ENCODE assay signal across 7 cellular contexts in genomic region chr16:15022194-15022593, GRCh38. TPM values are rescaled to one million over a fixed set of nuclear protein-coding genes. Genes with fewer than 3 reads are reported as not detected.
DNase-seq lines count a peak whose midpoint lies in the region; ATAC-seq and TF ChIP-seq lines count a peak whose summit lies in the region.
"Not testable (repeated sequence)": the region's sequence is repeated elsewhere in the genome, so short reads cannot be mapped to it uniquely, and the experiment has no call there.

No MANE protein-coding gene starts in this region.

- H3K27me3 ChIP-seq in SJSA1 (replicated peaks) = not testable (repeated sequence)

- H3K27ac ChIP-seq in SJSA1 = not testable (repeated sequence)

- peaks cover 15% of the 10 kb centered on the region for H3K36me3 Mint-ChIP-seq in natural killer cell treated with Interleukin-12 subunit alpha and Interleukin-12 subunit beta and Interleukin-15 and Interleukin-18, amount 100 ng/mL, for 72 hours

- peak; percentile 55 for DNase-seq in GM13977 (ENCODE audit: low spot score)
- DNase-seq in MV-4-11 (lab: John Stamatoyannopoulos, UW) = peak; percentile 47
- DNase-seq in SJSA1 (ENCODE audit: low read depth in 1 of 2, low spot score in 2 of 2) = peak; percentile 19 to 66
- peak; percentile 38 for DNase-seq in activated T-helper 9 cell treated with anti-CD3 and anti-CD28 coated beads, Interleukin-2, amount 50 U/mL, for 16 hours (ENCODE audit: low read depth)
- DNase-seq in fibroblast of mammary gland (ENCODE audit: low read depth) = peak; percentile 58
- not testable (repeated sequence) for DNase-seq in natural killer cell treated with Interleukin-12 subunit alpha and Interleukin-12 subunit beta and Interleukin-15 and Interleukin-18, amount 100 ng/mL, for 72 hours (ENCODE audit: low spot score)

- H3K36me3 ChIP-seq in SJSA1 = peaks cover 39% of the 10 kb centered on the region

- peak; percentile 53 for TF ChIP-seq CTCF in GM13977 (IDR thresholded peaks at IDR 0.05; ENCODE audit: extremely low read depth, insufficient read depth, missing control alignments)
- peak; percentile 41 for TF ChIP-seq CTCF in fibroblast of mammary gland (conservative IDR thresholded peaks at IDR 0.05; ENCODE audit: control insufficient read depth, insufficient read depth, low read depth, low read length)

- not testable (repeated sequence) for H3K27me3 Mint-ChIP-seq in natural killer cell treated with Interleukin-12 subunit alpha and Interleukin-12 subunit beta and Interleukin-15 and Interleukin-18, amount 100 ng/mL, for 72 hours

- not testable (repeated sequence) for H3K4me3 ChIP-seq in SJSA1; fibroblast of mammary gland (ENCODE audit: control insufficient read depth, low read depth, low read length)

- in situ Hi-C loops in GM13977 (cut with MboI; ENCODE audit: low pct_unique_long_range_greater_than_20kb, low sequenced_read_pairs, unreplicated experiment) = not testable (repeated sequence)

- not testable (repeated sequence) for H3K9me3 Mint-ChIP-seq in natural killer cell treated with Interleukin-12 subunit alpha and Interleukin-12 subunit beta and Interleukin-15 and Interleukin-18, amount 100 ng/mL, for 72 hours

- H3K27ac Mint-ChIP-seq in natural killer cell treated with Interleukin-12 subunit alpha and Interleukin-12 subunit beta and Interleukin-15 and Interleukin-18, amount 100 ng/mL, for 72 hours = not testable (repeated sequence)

- not testable (repeated sequence) for H3K9me3 ChIP-seq in SJSA1 (replicated peaks)

- H3K4me1 ChIP-seq in SJSA1 (replicated peaks) = peaks cover 16% of the 10 kb centered on the region

- H3K4me1 Mint-ChIP-seq in natural killer cell treated with Interleukin-12 subunit alpha and Interleukin-12 subunit beta and Interleukin-15 and Interleukin-18, amount 100 ng/mL, for 72 hours (ENCODE audit: low read depth in 2 of 2) = not testable (repeated sequence)

- ATAC-seq in HG02798 (IDR thresholded peaks at IDR 0.05; ENCODE audit: poor library complexity, unreplicated experiment) = peak; percentile 71
- peak; percentile 48 to 84 for ATAC-seq in natural killer cell treated with Interleukin-12 subunit alpha and Interleukin-12 subunit beta and Interleukin-15 and Interleukin-18, amount 100 ng/mL, for 72 hours

- H3K4me3 Mint-ChIP-seq in natural killer cell treated with Interleukin-12 subunit alpha and Interleukin-12 subunit beta and Interleukin-15 and Interleukin-18, amount 100 ng/mL, for 72 hours = not testable (repeated sequence)

RNA-seq across cellular contexts. Expression of gene NTAN1, which starts 33.7 kb away (rescaled TPM):
- 73.9 and 93.6 TPM in 2 replicates for total RNA-seq in SJSA1 (2014; rRNA removed; shearing (Covaris generic))
- 10 to 100 TPM; 20.3 to 22.5 TPM for total RNA-seq in natural killer cell treated with Interleukin-12 subunit alpha and Interleukin-12 subunit beta and Interleukin-15 and Interleukin-18, amount 100 ng/mL, for 72 hours

RNA-seq across cellular contexts. Expression of gene PDXDC1, which starts 47.4 kb away (rescaled TPM):
- 60.8 and 75.9 TPM in 2 replicates for total RNA-seq in SJSA1 (2014; rRNA removed; shearing (Covaris generic))
- 10 to 100 TPM; 68.9 to 70.2 TPM for total RNA-seq in natural killer cell treated with Interleukin-12 subunit alpha and Interleukin-12 subunit beta and Interleukin-15 and Interleukin-18, amount 100 ng/mL, for 72 hours
